In the genomic region with DNA sequence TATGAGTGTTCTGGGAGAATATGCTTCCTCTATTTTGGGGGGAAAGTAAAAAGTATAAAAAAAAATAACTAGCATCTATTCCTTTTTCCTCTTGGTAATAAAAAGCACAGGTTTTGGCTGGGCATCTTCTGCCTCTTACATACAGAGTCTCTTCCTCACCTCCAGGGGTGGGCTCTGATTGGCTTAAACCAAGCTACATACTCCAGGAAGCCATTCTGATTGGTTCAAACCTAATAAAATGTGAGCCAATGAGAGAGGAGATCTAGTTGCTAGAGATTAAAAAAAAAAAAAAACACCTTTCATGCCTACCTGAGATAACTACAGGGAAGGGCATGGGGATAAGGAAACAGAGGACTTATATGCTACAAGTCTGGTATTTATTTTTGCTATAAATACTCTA, we compare ENCODE assay signal across 16 cellular contexts.
"Had no signal": no experiment of that assay in that cellular context is flagged by ENCODE, and none has a peak within 500 bp of the region (broad histone marks: within the 10 kb centered on the region; RNA-seq: fewer than 3 reads in every experiment).

No MANE protein-coding gene starts in this region.

- H3K27ac ChIP-seq: heart left ventricle, pancreas, thyroid gland had no signal

- H3K4me1 ChIP-seq: heart left ventricle, pancreas, thyroid gland had no signal

- H3K9me3 ChIP-seq: heart left ventricle, pancreas, thyroid gland had no signal

- H3K4me3 ChIP-seq: heart left ventricle, pancreas, thyroid gland had no signal

- DNase-seq: effector CD4-positive, alpha-beta T cell; endodermal cell; erythroblast; foreskin melanocyte; heart left ventricle; hippocampal formation; kidney glomerular epithelial cell; mesendoderm; naive B cell; occipital lobe; pancreas; right cardiac atrium; small intestine; stimulated activated CD4-positive, alpha-beta T cell treated with anti-CD3 and anti-CD28 coated beads, Interleukin-2, amount 100 ng/mL, for 48 hours; stimulated activated naive CD4-positive, alpha-beta T cell treated with Interleukin-2 at 50 U/mL for 16 hours; thyroid gland had no signal

- H3K27me3 ChIP-seq: pancreas, thyroid gland had no signal

- H3K36me3 ChIP-seq: heart left ventricle, pancreas, thyroid gland had no signal
